Comparison of ENCODE assay signal across 15 cellular contexts in genomic region chr11:86091566-86091965, GRCh38. TPM values are rescaled to one million over a fixed set of nuclear protein-coding genes. Genes with fewer than 3 reads are reported as not detected.
DNase-seq lines count a peak whose midpoint lies in the region; ATAC-seq and TF ChIP-seq lines count a peak whose summit lies in the region.
"Had no signal": no experiment of that assay in that cellular context is flagged by ENCODE, and none has a peak within 500 bp of the region (broad histone marks: within the 10 kb centered on the region; RNA-seq: fewer than 3 reads in every experiment).

No MANE protein-coding gene starts in this region.

- H2BK12ac ChIP-seq in mesenchymal stem cell (ENCODE audit: low read length in 2 of 2) = no peak overlapping the region

- no peak overlapping the region for H2AFZ ChIP-seq in mesenchymal stem cell (ENCODE audit: low read depth, low read length)

- no peak overlapping the region for H3K9ac ChIP-seq in mesenchymal stem cell (ENCODE audit: low read length)

- peak overlapping the region; percentile 47 for H3K27ac ChIP-seq in AG04450 (ENCODE audit: low read depth, low read length)
- no peak overlapping the region for H3K27ac ChIP-seq in mesenchymal stem cell (ENCODE audit: low read length, poor library complexity, severe bottlenecking)

- no peak overlapping the region for H4K91ac ChIP-seq in mesenchymal stem cell (ENCODE audit: low read length)

- H3K9me3 ChIP-seq in AG04450 (ENCODE audit: control insufficient read depth, insufficient read depth, low read length) (no peaks in the 10 kb centered on the region), mesenchymal stem cell (ENCODE audit: control insufficient read depth, low read length) (peaks cover 4% of the 10 kb centered on the region)

- H2BK15ac ChIP-seq in mesenchymal stem cell (ENCODE audit: low read depth, poor library complexity, severe bottlenecking) = no peak overlapping the region

- no peak overlapping the region for H4K8ac ChIP-seq in mesenchymal stem cell (ENCODE audit: low read length)

- H3K79me1 ChIP-seq in mesenchymal stem cell (replicated peaks; ENCODE audit: low read length, poor library complexity, severe bottlenecking) = no peaks in the 10 kb centered on the region

- TF ChIP-seq CTCF in AG04450 (IDR thresholded peaks at IDR 0.05; ENCODE audit: low read depth, low read length) = no peak
- no peak for TF ChIP-seq CTCF in choroid plexus epithelial cell (conservative IDR thresholded peaks at IDR 0.05; ENCODE audit: low read depth, low read length)

- CTCF ChIA-PET in AG04450 (lab: Charles Lee) = no interaction called here

- H2BK120ac ChIP-seq in mesenchymal stem cell (ENCODE audit: low read depth, low read length) = no peak overlapping the region

- POLR2A ChIA-PET in AG04450 (lab: Yijun Ruan, JAX) = no interaction called here

- no peak overlapping the region for H2AK5ac ChIP-seq in mesenchymal stem cell (ENCODE audit: low read length, severe bottlenecking)

- H3K4me2 ChIP-seq in mesenchymal stem cell (ENCODE audit: low read length, poor library complexity, severe bottlenecking) = no peak overlapping the region

- 50% methylated on average over 2 of the region's 2 CpGs for WGBS in mesenchymal stem cell

- ATAC-seq in HG03520 (IDR thresholded peaks at IDR 0.05; ENCODE audit: unreplicated experiment) (no peak), GM19035 (IDR thresholded peaks at IDR 0.05; ENCODE audit: unreplicated experiment) (no peak)
- ATAC-seq: activated naive CD4-positive, alpha-beta T cell treated with anti-CD3 and anti-CD28 coated beads, Interleukin-2, amount 50 U/mL, for 72 hours had no signal

- H3K18ac ChIP-seq in mesenchymal stem cell (ENCODE audit: low read depth in 1 of 2, low read length in 2 of 2) = peak overlapping the region in 1 of 2 experiments; percentile 57

- no peak overlapping the region for H3K4ac ChIP-seq in mesenchymal stem cell (ENCODE audit: low read depth in 1 of 2, low read length in 2 of 2)

- H3K23ac ChIP-seq in mesenchymal stem cell (ENCODE audit: low read length in 2 of 2) = no peak overlapping the region

- no peak overlapping the region for H3K14ac ChIP-seq in mesenchymal stem cell (ENCODE audit: low read length in 2 of 2)

- H3K27me3 ChIP-seq in AG04450 (ENCODE audit: control insufficient read depth, insufficient read depth, low read length) (no peaks in the 10 kb centered on the region), mesenchymal stem cell (ENCODE audit: control insufficient read depth in 1 of 2, insufficient read depth in 1 of 2, low read length in 2 of 2) (no peaks in the 10 kb centered on the region)

- H3K4me1 ChIP-seq in mesenchymal stem cell (ENCODE audit: control insufficient read depth, insufficient read depth, low read depth, low read length) = no peaks in the 10 kb centered on the region

- H3K4me3 ChIP-seq in AG04450 (ENCODE audit: low read depth, low read length) (no peak overlapping the region), choroid plexus epithelial cell (ENCODE audit: low read depth, low read length) (no peak overlapping the region), mesenchymal stem cell (ENCODE audit: insufficient read depth in 1 of 2, low read depth in 1 of 2, low read length in 2 of 2) (no peak overlapping the region)
- H3K4me3 ChIP-seq: lung had no signal

- no peak overlapping the region for H2BK5ac ChIP-seq in mesenchymal stem cell (ENCODE audit: low read depth, low read length, poor library complexity, severe bottlenecking)

- H3K36me3 ChIP-seq in mesenchymal stem cell (ENCODE audit: control insufficient read depth in 1 of 2, insufficient read depth in 2 of 2, low read depth in 1 of 2, low read length in 2 of 2) = no peaks in the 10 kb centered on the region

- no peak for DNase-seq in AG04450 (ENCODE audit: low read depth, low spot score)
- peak; percentile 17 for DNase-seq in HT1080 (ENCODE audit: low read depth)
- peak; percentile 64 for DNase-seq in choroid plexus epithelial cell (ENCODE audit: low read depth)
- DNase-seq in mesenchymal stem cell = peak; percentile 62
- DNase-seq in KG1 (lab: John Stamatoyannopoulos, UW) = no peak
- DNase-seq in NCI-H1417 treated with DMSO at 0.1 percent for 48 hours (lab: John Stamatoyannopoulos, UW) = no peak
- DNase-seq: activated CD4-positive, alpha-beta T cell treated with anti-CD3 and anti-CD28 coated beads for 1 hour; erythroblast; NCI-H1092; small intestine; T-helper 1 cell had no signal

RNA-seq across cellular contexts. Expression of gene PICALM, which starts 22.7 kb away (rescaled TPM):
- 294 and 303 TPM in 2 replicates for polyA plus RNA-seq in AG04450 (2011; rRNA removed)
- 361 and 502 TPM in 2 replicates for polyA minus RNA-seq in AG04450 (2011; rRNA and poly(A)+ RNA removed)
- 92.3 and 164 TPM in 2 replicates for total RNA-seq in HT1080 (2014; rRNA removed; shearing (Covaris generic))
- polyA plus RNA-seq in HT1080 (2015; cell fraction: cytosol; rRNA removed) = 157 and 200 TPM in 2 replicates
- polyA plus RNA-seq in HT1080 (2015; cell fraction: nucleus; rRNA removed) = 301 and 318 TPM in 2 replicates
- polyA plus RNA-seq in mesenchymal stem cell (2013, experiment 1 of 2) = 136 TPM
- 139 TPM for polyA plus RNA-seq in mesenchymal stem cell (2013, experiment 2 of 2)

Comparison
In these comparisons a context has a peak if more than half of its experiments do, and no peak if none do; other contexts are left out.
1. DNase-seq: peak in HT1080 (single experiment), choroid plexus epithelial cell (single experiment) and mesenchymal stem cell (single experiment); none in AG04450 (single experiment), KG1 (single experiment) and NCI-H1417 treated with DMSO at 0.1 percent for 48 hours (single experiment).